In the genomic region with DNA sequence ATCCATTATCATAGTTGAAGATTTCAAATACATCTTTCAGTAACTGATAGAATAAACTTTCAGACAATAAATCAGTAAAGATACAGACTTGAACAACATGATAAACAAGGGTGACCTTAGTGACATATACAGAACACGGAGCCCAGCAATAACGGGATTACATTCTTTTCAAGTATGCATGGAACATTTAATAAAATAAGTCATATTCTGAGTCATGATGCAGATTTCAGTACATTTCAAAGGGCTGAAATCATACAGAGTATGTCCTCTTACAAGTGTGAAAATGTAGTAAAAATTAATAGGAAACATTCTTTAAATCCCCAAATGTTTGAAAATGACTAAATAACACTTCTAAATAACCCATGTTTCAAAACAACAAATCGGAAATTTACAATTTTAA, we compare ENCODE assay signal across 26 cellular contexts. TPM values are rescaled to one million over a fixed set of nuclear protein-coding genes. Genes with fewer than 3 reads are reported as not detected.
A peak's percentile ranks its signal among the peaks of the same experiment; 100 is the strongest.
DNase-seq lines count a peak whose midpoint lies in the region; ATAC-seq, FAIRE-seq and TF ChIP-seq lines count a peak whose summit lies in the region.
"Had no signal": no experiment of that assay in that cellular context is flagged by ENCODE, and none has a peak within 500 bp of the region (broad histone marks: within the 10 kb centered on the region; RNA-seq: fewer than 3 reads in every experiment).

No MANE protein-coding gene starts in this region.

- H3K9me3 ChIP-seq in K562 (replicated peaks; ENCODE audit: control insufficient read depth, insufficient read depth, low read depth, low read length): no peaks in the 10 kb centered on the region
- H3K9me3 ChIP-seq: left ventricle myocardium inferior, suprapubic skin had no signal

- no peaks in the 10 kb centered on the region for H3K9me1 ChIP-seq in K562 (ENCODE audit: control insufficient read depth, insufficient read depth, low read length)

- peak; percentile 42 for DNase-seq in LHCN-M2 (ENCODE audit: low read depth)
- no peak for DNase-seq in K562 (ENCODE audit: extremely low read depth in 1 of 4, low spot score in 3 of 4)
- peak; percentile 44 for DNase-seq in fibroblast of the conjunctiva (ENCODE audit: low read depth)
- no peak for DNase-seq in NCI-H446 treated with DMSO at 0.1 percent for 48 hours (lab: John Stamatoyannopoulos, UW)
- DNase-seq: activated CD4-positive, alpha-beta T cell treated with anti-CD3 and anti-CD28 coated beads, Interleukin-2, amount 10 ng/mL, durations not matched to agents 24 days and 14 days; activated CD8-positive, alpha-beta memory T cell treated with anti-CD3 and anti-CD28 coated beads, Interleukin-2, amount 10 ng/mL, durations not matched to agents 7 days and 5 days; activated naive CD4-positive, alpha-beta T cell treated with anti-CD3 and anti-CD28 coated beads, Interleukin-2, amount 10 ng/mL, durations not matched to agents 7 days and 5 days; C1 segment of cervical spinal cord; Calu3; dermis blood vessel endothelial cell; left ventricle myocardium inferior; naive thymus-derived CD4-positive, alpha-beta T cell; NCI-H1092 treated with DMSO at 0.1 percent for 48 hours; NCI-H1930; NCI-H69; occipital lobe; small intestine had no signal

- 2% methylated on average over 3 of the region's 3 CpGs for WGBS in K562 (ENCODE audit: insufficient coverage, low coverage, missing lambda C conversion rate)

- no peaks in the 10 kb centered on the region; the same call in 1 of the 2 replicates for H3K27me3 ChIP-seq in ACC112 (ENCODE audit: insufficient read depth, low read length)
- H3K27me3 ChIP-seq in K562 (ENCODE audit: control insufficient read depth in 2 of 2, insufficient read depth in 2 of 2, low read length in 2 of 2): peaks cover 0 to 6% of the 10 kb centered on the region in 2 experiments; a peak in 2 of 5 replicates
- H3K27me3 ChIP-seq: cardiac muscle cell had no signal

- H3K36me3 ChIP-seq in ACC112 (ENCODE audit: insufficient read depth, low read length) (no peaks in the 10 kb centered on the region), K562 (ENCODE audit: control insufficient read depth, insufficient read depth, low read length) (no peaks in the 10 kb centered on the region)
- H3K36me3 ChIP-seq: cardiac muscle cell, left ventricle myocardium inferior, suprapubic skin had no signal

- in situ Hi-C loops in K562 (cut with MboI): no loop called here

- peak overlapping the region; percentile 99 for H2AFZ ChIP-seq in ACC112 (ENCODE audit: low read length, unreplicated experiment)
- no peak overlapping the region for H2AFZ ChIP-seq in K562 (ENCODE audit: low read depth, low read length)

- ATAC-seq in K562 (no peak), GM19463 (IDR thresholded peaks at IDR 0.05; ENCODE audit: unreplicated experiment) (no peak), GM19395 (IDR thresholded peaks at IDR 0.05; ENCODE audit: unreplicated experiment) (no peak), GM18517 (IDR thresholded peaks at IDR 0.05; ENCODE audit: unreplicated experiment) (no peak)
- ATAC-seq: activated CD8-positive, alpha-beta memory T cell treated with anti-CD3 and anti-CD28 coated beads, Interleukin-2, amount 10 ng/mL, durations not matched to agents 7 days and 5 days; naive thymus-derived CD4-positive, alpha-beta T cell; stimulated activated effector memory CD8-positive, alpha-beta T cell treated with anti-CD3 and anti-CD28 coated beads, Interleukin-12 subunit alpha, Interleukin-12 subunit beta, amount 100 ng/mL, for 72 hours had no signal

- no peak for TF ChIP-seq CTCF in K562 (IDR thresholded peaks at IDR 0.05 in 2 of 3, conservative IDR thresholded peaks at IDR 0.05 in 1 of 3; ENCODE audit: insufficient read depth in 2 of 3, low read depth in 1 of 3, low read length in 3 of 3)

- intact Hi-C loops in K562 (cut with micrococcal nuclease): no loop called here

- no peak for TF ChIP-seq EP300 in K562 (IDR thresholded peaks at IDR 0.05; ENCODE audit: low read length)

- H3K4me3 ChIP-seq in ACC112 (ENCODE audit: low read depth, low read length) (peak overlapping the region; percentile 72), K562 (no peak overlapping the region)
- H3K4me3 ChIP-seq: cardiac muscle cell, left ventricle myocardium inferior, suprapubic skin had no signal

- BruUV-seq in K562 (replicated peaks; lab: Mats Ljungman, UMichigan): no TSS peak

- no peaks in the 10 kb centered on the region; the same call in 1 of the 2 replicates for H4K20me1 ChIP-seq in K562 (replicated peaks; ENCODE audit: control insufficient read depth, insufficient read depth, low read length)

- no peak for TF ChIP-seq POLR2A in K562 (conservative IDR thresholded peaks at IDR 0.05)

- CTCF ChIA-PET in K562 (lab: Yijun Ruan, JAX; ENCODE audit: low intra/inter-chr PET ratio): no interaction called here

- peak overlapping the region; percentile 78 for H3K27ac ChIP-seq in ACC112 (ENCODE audit: low read depth, low read length)
- H3K27ac ChIP-seq in K562 (ENCODE audit: extremely low read depth, low read depth, low read length): no peak overlapping the region
- H3K27ac ChIP-seq: cardiac muscle cell, left ventricle myocardium inferior, suprapubic skin, VCaP had no signal

- FAIRE-seq in K562 (lab: Jason Lieb, UNC): no peak
- FAIRE-seq: GM19239, small intestine had no signal

- TF ChIP-seq RAD21 in K562 (CRISPR knock-in tag; conservative IDR thresholded peaks at IDR 0.05 in 1 of 2, IDR thresholded peaks at IDR 0.05 in 1 of 2): no peak

- H3K4me1 ChIP-seq in ACC112 (ENCODE audit: control insufficient read depth, insufficient read depth, low read length, unreplicated experiment) (peaks cover 15% of the 10 kb centered on the region), K562 (replicated peaks in 1 of 2; ENCODE audit: control insufficient read depth in 2 of 2, insufficient read depth in 2 of 2, low read length in 2 of 2) (no peaks in the 10 kb centered on the region)
- H3K4me1 ChIP-seq: left ventricle myocardium inferior, suprapubic skin had no signal

- no peaks in the 10 kb centered on the region for H3K79me2 ChIP-seq in ACC112 (ENCODE audit: control insufficient read depth, insufficient read depth, low read length, unreplicated experiment)
- H3K79me2 ChIP-seq in K562 (ENCODE audit: control insufficient read depth, insufficient read depth, low read length): no peaks in the 10 kb centered on the region

- POLR2A ChIA-PET in K562 (lab: Yijun Ruan, JAX): no interaction called here

- no peak overlapping the region for H3K4me2 ChIP-seq in K562 (ENCODE audit: insufficient read depth, low read length)

- H3K9ac ChIP-seq in K562 (ENCODE audit: insufficient read depth in 1 of 2, low read depth in 2 of 2, low read length in 2 of 2): no peak overlapping the region

TF ChIP-seq in K562, 482 proteins besides CTCF, POLR2A, EP300 and RAD21:
- 0 out of 2 replicates have a peak, but pooled peaks have one; percentile 26 for TF ChIP-seq RNF2 (IDR thresholded peaks at IDR 0.05)
- TF ChIP-seq NR1H2 (CRISPR knock-in tag; IDR thresholded peaks at IDR 0.05): no peak
- TF ChIP-seq PHB (CRISPR knock-in tag; IDR thresholded peaks at IDR 0.05): no peak

RNA-seq across cellular contexts. Expression of a gene that starts 17.2 kb away (rescaled TPM):
- total RNA-seq in LHCN-M2 (2014; rRNA removed) (3.2 and 5.2 TPM in 2 replicates), K562 (2014; rRNA removed) (0.12 and 0.14 TPM in 2 replicates), K562 (2014; rRNA removed; fragmentation: Illumina TruSeq; extraction: Trizol) (0.07 and 0.13 TPM in 2 replicates), K562 (2015; rRNA removed; fragmentation: Illumina TruSeq; extraction: Trizol) (0.04 and 0.07 TPM in 2 replicates), K562 (2021) (0.20 and 0.31 TPM in 2 replicates)
- 1.8 TPM for polyA plus RNA-seq in LHCN-M2 (2012)
- total RNA-seq in K562 (2011; cell fraction: chromatin; rRNA removed; ENCODE audit: low replicate concordance): 0.14 and 0.16 TPM in 2 replicates
- total RNA-seq in K562 (2011; cell fraction: nucleolus; rRNA removed): 0.13 TPM in 1 of 2 replicates, not detected in the other
- 0.15 TPM in 1 of 2 replicates, not detected in the other for total RNA-seq in K562 (2011; cell fraction: nucleoplasm; rRNA removed)
- polyA plus RNA-seq in K562 (2011; rRNA removed) (0.03 TPM in 2 replicates), K562 (2014; fragmentation: Illumina TruSeq; extraction: Trizol) (0.12 and 0.16 TPM in 2 replicates), K562 (2014; fragmentation: Nextera tagmentation; extraction: Ambion mirVana) (under 1 TPM in 1 of 2 experiments, not detected in 1; 0.03 TPM), K562 (2014; rRNA removed) (0.08 and 0.18 TPM in 2 replicates)
- polyA plus RNA-seq in K562 (2011; cell fraction: cytosol; rRNA removed): 0.01 and 0.03 TPM in 2 replicates
- 0.04 and 0.08 TPM in 2 replicates for polyA plus RNA-seq in K562 (2011; cell fraction: nucleus; rRNA removed)
- 0.23 and 2.7 TPM in 2 replicates for polyA plus RNA-seq in K562 (2012)
- not detected in 2 replicates for polyA minus RNA-seq in K562 (2011; rRNA and poly(A)+ RNA removed)
- polyA minus RNA-seq in K562 (2011; cell fraction: cytosol; rRNA and poly(A)+ RNA removed): not detected in 2 replicates
- not detected in 2 replicates for polyA minus RNA-seq in K562 (2011; cell fraction: nucleus; rRNA and poly(A)+ RNA removed)

Comparison
In these comparisons a context has a peak if more than half of its experiments do, and no peak if none do; other contexts are left out.
1. DNase-seq: peak in LHCN-M2 (single experiment) and fibroblast of the conjunctiva (single experiment); none in K562 (0 of 4) and NCI-H446 treated with DMSO at 0.1 percent for 48 hours (single experiment).